ENCODE assay signal across 15 cellular contexts in genomic region chr11:73295996-73296318, GRCh38. TPM values are rescaled to one million over a fixed set of nuclear protein-coding genes. Genes with fewer than 3 reads are reported as not detected.
"Had no signal": no experiment of that assay in that cellular context is flagged by ENCODE, and none has a peak within 500 bp of the region (broad histone marks: within the 10 kb centered on the region; RNA-seq: fewer than 3 reads in every experiment).

No MANE protein-coding gene starts in this region.

- DNase-seq: NCI-H1417 treated with DMSO at 0.1 percent for 48 hours, NCI-H2029, NCI-H524 treated with DMSO at 0.1 percent for 48 hours had no signal

- H3K36me3 ChIP-seq: ascending aorta, breast epithelium had no signal

- H3K27ac ChIP-seq: ascending aorta, body of pancreas, breast epithelium, KMS-11 had no signal

- H3K4me3 ChIP-seq: ascending aorta, body of pancreas, breast epithelium had no signal

- H3K9ac ChIP-seq: KMS-11 had no signal

- H3K27me3 ChIP-seq: ascending aorta, body of pancreas, breast epithelium had no signal

- H3K9me3 ChIP-seq: ascending aorta, body of pancreas, breast epithelium had no signal

- H3K4me2 ChIP-seq: KMS-11 had no signal

- H3K4me1 ChIP-seq: body of pancreas, breast epithelium had no signal

RNA-seq across cellular contexts. Expression of gene ARHGEF17, which starts 12.1 kb away (rescaled TPM):
- total RNA-seq: activated CD4-positive, alpha-beta T cell treated with anti-CD3 and anti-CD28 coated beads, Interleukin-2, amount 10 ng/mL, durations not matched to agents 24 days and 14 days; activated naive CD8-positive, alpha-beta T cell treated with anti-CD3 and anti-CD28 coated beads, Interleukin-2, amount 10 ng/mL, durations not matched to agents 7 days and 5 days had no signal

RNA-seq across cellular contexts. Expression of gene P2RY6, which starts 23.8 kb away (rescaled TPM):
- total RNA-seq: activated CD4-positive, alpha-beta T cell treated with anti-CD3 and anti-CD28 coated beads, Interleukin-2, amount 10 ng/mL, durations not matched to agents 24 days and 14 days; activated CD8-positive, alpha-beta memory T cell treated with anti-CD3 and anti-CD28 coated beads for 36 hours; activated CD8-positive, alpha-beta T cell treated with anti-CD3 and anti-CD28 coated beads for 36 hours; activated T-cell treated with anti-CD3 and anti-CD28 coated beads, Interleukin-2, amount 50 U/mL, for 72 hours; activated T-helper 17 cell treated with anti-CD3 and anti-CD28 coated beads, Interleukin-2, amount 50 U/mL, for 72 hours; body of pancreas; NCI-H460; OCI-LY7 had no signal
